17 cellular contexts compared by ENCODE assay signal in the genomic region with DNA sequence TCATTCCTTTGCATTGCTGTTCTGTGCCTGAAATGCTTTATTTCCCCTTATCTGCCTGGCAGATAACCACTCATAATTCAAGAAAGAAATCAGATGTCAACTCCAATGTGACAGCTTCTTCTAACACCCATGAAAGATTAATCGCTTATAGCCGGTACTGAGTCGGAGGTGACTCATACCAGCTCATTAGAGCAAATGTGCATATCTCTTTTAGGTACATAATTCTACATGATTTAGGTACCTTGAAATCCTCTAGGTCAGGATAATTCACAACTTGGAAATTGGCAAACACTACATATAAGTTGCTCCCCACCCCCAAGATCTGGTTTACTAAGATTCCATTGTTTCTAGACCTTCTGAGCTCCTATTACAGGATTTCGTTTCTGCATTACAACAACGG.
"Had no signal": no experiment of that assay in that cellular context is flagged by ENCODE, and none has a peak within 500 bp of the region (broad histone marks: within the 10 kb centered on the region; RNA-seq: fewer than 3 reads in every experiment).

No MANE protein-coding gene starts in this region.

- H3K4me1 ChIP-seq: esophagus muscularis mucosa, gastrocnemius medialis, heart right ventricle, neural progenitor cell had no signal

- H3K9me3 ChIP-seq: esophagus muscularis mucosa, gastrocnemius medialis, heart right ventricle, mucosa of descending colon, ovary had no signal

- H3K36me3 ChIP-seq: esophagus muscularis mucosa, gastrocnemius medialis, heart right ventricle, neural progenitor cell, ovary had no signal

- H3K27me3 ChIP-seq: esophagus muscularis mucosa, gastrocnemius medialis, heart right ventricle, neural progenitor cell, ovary had no signal

- H3K4me3 ChIP-seq: esophagus muscularis mucosa, gastrocnemius medialis, heart right ventricle, mucosa of descending colon, neural progenitor cell, ovary had no signal

- H3K27ac ChIP-seq: epithelial cell of prostate, esophagus muscularis mucosa, gastrocnemius medialis, heart right ventricle, neural progenitor cell, ovary had no signal

- DNase-seq: effector memory CD4-positive, alpha-beta T cell; gastrocnemius medialis; heart right ventricle; hypothalamus; islet precursor cell; mucosa of descending colon; natural killer cell; nucleus accumbens; ovary; right cardiac atrium; small intestine; stimulated activated CD4-positive, alpha-beta T cell treated with anti-CD3 and anti-CD28 coated beads, Interleukin-12 subunit alpha, Interleukin-12 subunit beta, amount 100 ng/mL, for 4 hours; stimulated activated naive CD4-positive, alpha-beta T cell treated with Interleukin-2 at 50 U/mL for 16 hours; trophoblast cell had no signal
